Comparison of ENCODE assay signal across 1 cellular context in genomic region chr2:238700122-238700457, GRCh38.
TF ChIP-seq lines count a peak whose summit lies in the region.

No MANE protein-coding gene starts in this region.

TF ChIP-seq in HepG2, 621 proteins besides CTCF, POLR2A, EP300 and RAD21 (continued from another document):
- no peak for TF ChIP-seq ZBTB42 (CRISPR knock-in tag; IDR thresholded peaks at IDR 0.05)
- no peak for TF ChIP-seq SNAPC4 (CRISPR knock-in tag; IDR thresholded peaks at IDR 0.05)
TF ChIP-seq in HepG2: peak in this region for 3.
